Comparison of ENCODE assay signal across 32 cellular contexts in genomic region chr13:101331731-101332130, GRCh38.
"Had no signal": no experiment of that assay in that cellular context is flagged by ENCODE, and none has a peak within 500 bp of the region (broad histone marks: within the 10 kb centered on the region; RNA-seq: fewer than 3 reads in every experiment).

No MANE protein-coding gene starts in this region.

- DNase-seq: activated CD4-positive, alpha-beta T cell treated with anti-CD3 and anti-CD28 coated beads for 48 hours; activated CD4-positive, alpha-beta T cell treated with anti-CD3 and anti-CD28 coated beads, Interleukin-2, amount 50 U/mL, for 48 hours; activated CD8-positive, alpha-beta memory T cell treated with anti-CD3 and anti-CD28 coated beads for 24 hours; activated gamma-delta T cell treated with Interleukin-2 at 50 U/mL for 16 hours; activated naive CD4-positive, alpha-beta T cell treated with anti-CD3 and anti-CD28 coated beads, Interleukin-2, amount 50 U/mL, for 16 hours; activated T-cell treated with anti-CD3 and anti-CD28 coated beads, Interleukin-2, amount 50 U/mL, for 1 hour; amniotic stem cell; brain microvascular endothelial cell; dorsolateral prefrontal cortex; effector memory CD4-positive, alpha-beta T cell; erythroblast; hypothalamus; immature natural killer cell; kidney; left colon; mammary epithelial cell; naive B cell; nephron progenitor cell; psoas muscle; sigmoid colon; stimulated activated CD4-positive, alpha-beta T cell treated with anti-CD3 and anti-CD28 coated beads, Interleukin-1b, Interleukin-23, amount 100 ng/mL, for 48 hours; stimulated activated CD4-positive, alpha-beta T cell treated with anti-CD3 and anti-CD28 coated beads, Interleukin-4, amount 100 ng/mL, for 4 hours; stimulated activated CD8-positive, alpha-beta memory T cell treated with anti-CD3 and anti-CD28 coated beads, Interleukin-4, amount 100 ng/mL, for 48 hours; stimulated activated naive CD8-positive, alpha-beta T cell treated with anti-CD3 and anti-CD28 coated beads, Interleukin-15, amount 100 ng/mL, for 72 hours; substantia nigra; T-helper 9 cell; uterus; WERI-Rb-1 had no signal

- H3K4me3 ChIP-seq: coronary artery, dorsolateral prefrontal cortex, psoas muscle, sigmoid colon, smooth muscle cell, uterus had no signal

- ATAC-seq: activated CD4-positive, CD25-positive, alpha-beta regulatory T cell treated with anti-CD3 and anti-CD28 coated beads, Interleukin-2, amount 50 U/mL, for 24 hours; left colon; psoas muscle; stimulated activated memory B cell treated with anti-CD40 and anti-IgM and Interleukin-4, amounts not matched to agents 10 μg/mL and 1 μg/mL and 100 μg/mL, for 72 hours; stimulated activated naive CD8-positive, alpha-beta T cell treated with anti-CD3 and anti-CD28 coated beads, Interleukin-15, amount 100 ng/mL, for 72 hours had no signal
